1 cellular context compared by ENCODE assay signal in genomic region chr1:221794925-221795324, GRCh38.
TF ChIP-seq lines count a peak whose summit lies in the region.

No MANE protein-coding gene starts in this region.

TF ChIP-seq in IMR-90, 13 proteins besides CTCF, POLR2A, EP300 and RAD21:
- TF ChIP-seq RFX5 (IDR thresholded peaks at IDR 0.05; ENCODE audit: low read depth, low read length) = no peak
- no peak for TF ChIP-seq MAFK (IDR thresholded peaks at IDR 0.05; ENCODE audit: low read depth, low read length)
- no peak for TF ChIP-seq ELK1 (IDR thresholded peaks at IDR 0.05; ENCODE audit: borderline replicate concordance, low read depth, low read length)
- TF ChIP-seq SMC3 (IDR thresholded peaks at IDR 0.05; ENCODE audit: low read depth, low read length) = no peak
- no peak for TF ChIP-seq CHD1 (IDR thresholded peaks at IDR 0.05; ENCODE audit: low read depth, low read length)
- TF ChIP-seq NFE2L2 (IDR thresholded peaks at IDR 0.05; ENCODE audit: low read depth, low read length) = no peak
- TF ChIP-seq MXI1 (IDR thresholded peaks at IDR 0.05; ENCODE audit: borderline replicate concordance, low read depth, low read length) = no peak
- no peak for TF ChIP-seq CEBPB (IDR thresholded peaks at IDR 0.05; ENCODE audit: low read depth, low read length)
- no peak for TF ChIP-seq FOS (IDR thresholded peaks at IDR 0.05; ENCODE audit: low read depth, low read length)
- no peak for TF ChIP-seq RCOR1 (IDR thresholded peaks at IDR 0.05; ENCODE audit: insufficient replicate concordance, low read length)
- TF ChIP-seq BHLHE40 (IDR thresholded peaks at IDR 0.05; ENCODE audit: low read depth, low read length) = no peak
